ENCODE assay signal across 1 cellular context in genomic region chr7:2511769-2512168, GRCh38.
TF ChIP-seq lines count a peak whose summit lies in the region.

No MANE protein-coding gene starts in this region.

TF ChIP-seq in SK-N-SH, 30 proteins besides CTCF, POLR2A, EP300 and RAD21 (continued from another document):
- no peak for TF ChIP-seq IRF3 (IDR thresholded peaks at IDR 0.05; ENCODE audit: low read depth, low read length)
- no peak for TF ChIP-seq REST (IDR thresholded peaks at IDR 0.05; ENCODE audit: low read depth, low read length)
- TF ChIP-seq CHD2 (IDR thresholded peaks at IDR 0.05; ENCODE audit: low read length, partially characterized antibody) = no peak
